In the genomic region with DNA sequence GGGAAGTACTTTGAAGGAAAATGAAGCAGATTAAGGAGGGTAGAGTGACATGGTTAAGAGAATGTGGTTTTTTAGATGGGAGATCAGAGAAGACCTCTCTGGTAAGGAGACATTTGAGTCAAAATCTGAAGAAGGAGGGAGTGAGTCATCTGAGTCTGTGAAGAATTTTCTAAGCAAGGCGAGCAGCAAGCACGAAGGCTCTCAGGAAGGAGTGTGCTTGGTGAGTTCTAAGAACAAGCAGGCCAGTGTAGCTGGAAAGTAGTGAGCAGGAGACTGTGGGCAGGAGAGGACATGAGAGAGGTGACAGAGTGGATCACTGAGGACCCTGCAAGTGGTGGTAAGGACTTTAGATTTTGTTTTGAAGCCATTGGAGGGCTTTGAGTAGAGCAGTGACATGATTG, we compare ENCODE assay signal across 8 cellular contexts.
DNase-seq lines count a peak whose midpoint lies in the region; ATAC-seq lines count a peak whose summit lies in the region.

No MANE protein-coding gene starts in this region.

- no peaks in the 10 kb centered on the region for H3K36me3 ChIP-seq in CD8-positive, alpha-beta memory T cell (ENCODE audit: insufficient read depth, low read length)
- no peaks in the 10 kb centered on the region for H3K36me3 ChIP-seq in muscle layer of duodenum (ENCODE audit: control insufficient read depth in 1 of 2, insufficient read depth in 2 of 2, low read length in 2 of 2)

- CTCF ChIA-PET in CD8-positive, alpha-beta memory T cell (lab: Charles Lee) = no interaction called here

- no peak overlapping the region for H3K27ac ChIP-seq in CD8-positive, alpha-beta memory T cell (ENCODE audit: low read depth, low read length)
- H3K27ac ChIP-seq in muscle layer of duodenum (ENCODE audit: low read length) = peak overlapping the region; percentile 53
- H3K27ac ChIP-seq in substantia nigra (ENCODE audit: low read depth, low read length, poor library complexity, severe bottlenecking) = no peak overlapping the region

- POLR2A ChIA-PET in CD8-positive, alpha-beta memory T cell (lab: Charles Lee) = no interaction called here

- H3K9me3 ChIP-seq in CD8-positive, alpha-beta memory T cell (ENCODE audit: low read length) = no peaks in the 10 kb centered on the region
- no peaks in the 10 kb centered on the region for H3K9me3 ChIP-seq in muscle layer of duodenum (ENCODE audit: control insufficient read depth in 1 of 2, low read length in 2 of 2)

- no peak for DNase-seq in CD8-positive, alpha-beta memory T cell
- DNase-seq in activated CD8-positive, alpha-beta memory T cell treated with anti-CD3 and anti-CD28 coated beads for 24 hours = peak; percentile 76
- DNase-seq in NCI-H2081 (lab: John Stamatoyannopoulos, UW) (no peak), AML-193 (lab: John Stamatoyannopoulos, UW) (no peak), substantia nigra (lab: John Stamatoyannopoulos, UW) (no peak), DMS79 (lab: John Stamatoyannopoulos, UW) (no peak)

- peaks cover 0 to 2% of the 10 kb centered on the region in 2 donors for H3K27me3 Mint-ChIP-seq in CD8-positive, alpha-beta memory T cell

- H3K27me3 ChIP-seq in CD8-positive, alpha-beta memory T cell (ENCODE audit: insufficient read depth, low read length, poor library complexity, severe bottlenecking) = no peaks in the 10 kb centered on the region
- no peaks in the 10 kb centered on the region for H3K27me3 ChIP-seq in muscle layer of duodenum (ENCODE audit: low read depth, low read length)

- H3K4me1 Mint-ChIP-seq in CD8-positive, alpha-beta memory T cell = peaks cover 6 to 38% (median 20%) of the 10 kb centered on the region in 3 donors

- peak overlapping the region in 1 of 7 donors; percentile 1 for H3K4me3 Mint-ChIP-seq in CD8-positive, alpha-beta memory T cell

- H3K27ac Mint-ChIP-seq in CD8-positive, alpha-beta memory T cell = peak overlapping the region in 6 of 8 donors; percentile 3 to 85 (median 24)

- peaks cover 0 to 4% (median 0%) of the 10 kb centered on the region in 3 donors for H3K36me3 Mint-ChIP-seq in CD8-positive, alpha-beta memory T cell

- H3K4me1 ChIP-seq in CD8-positive, alpha-beta memory T cell (ENCODE audit: insufficient read depth, low read length) = peaks cover 9% of the 10 kb centered on the region
- H3K4me1 ChIP-seq in muscle layer of duodenum (ENCODE audit: control insufficient read depth in 1 of 2, insufficient read depth in 2 of 2, low read length in 2 of 2) = peaks cover 15 to 19% of the 10 kb centered on the region in 2 donors

- ATAC-seq in HG02759 (IDR thresholded peaks at IDR 0.05; ENCODE audit: unreplicated experiment) = peak; percentile 85

- no peak overlapping the region for H3K4me3 ChIP-seq in CD8-positive, alpha-beta memory T cell (ENCODE audit: low read length)
- H3K4me3 ChIP-seq in muscle layer of duodenum (ENCODE audit: low read depth in 1 of 2, low read length in 2 of 2) = no peak overlapping the region

- no peaks in the 10 kb centered on the region for H3K9me3 Mint-ChIP-seq in CD8-positive, alpha-beta memory T cell
